In genomic region chr2:241762933-241763369, GRCh38 we compare ENCODE assay signal across 8 cellular contexts. TPM values are rescaled to one million over a fixed set of nuclear protein-coding genes. Genes with fewer than 3 reads are reported as not detected.
DNase-seq lines count a peak whose midpoint lies in the region; ATAC-seq and TF ChIP-seq lines count a peak whose summit lies in the region.

No MANE protein-coding gene starts in this region.

- H3K27me3 Mint-ChIP-seq in T-cell, result no peaks in the 10 kb centered on the region
- H3K27me3 Mint-ChIP-seq in activated naive CD8-positive, alpha-beta T cell treated with anti-CD3 and anti-CD28 coated beads, Interleukin-2, amount 10 ng/mL, durations not matched to agents 7 days and 5 days, result no peaks in the 10 kb centered on the region
- H3K27me3 Mint-ChIP-seq in osteocyte (ENCODE audit: unreplicated experiment), result no peaks in the 10 kb centered on the region

- TF ChIP-seq CTCF in osteocyte (IDR thresholded peaks at IDR 0.05), result no peak

- ATAC-seq in GM18520 (IDR thresholded peaks at IDR 0.05; ENCODE audit: unreplicated experiment) (peak; percentile 82), T-cell (replicated peaks in 1 of 4) (peak; percentile 71 to 91 (median 79)), GM21360 (IDR thresholded peaks at IDR 0.05; ENCODE audit: unreplicated experiment) (no peak)
- peak; percentile 62 for ATAC-seq in activated naive CD8-positive, alpha-beta T cell treated with anti-CD3 and anti-CD28 coated beads, Interleukin-2, amount 10 ng/mL, durations not matched to agents 7 days and 5 days (ENCODE audit: low read depth)

- H3K27ac Mint-ChIP-seq in T-cell (peak overlapping the region; percentile 86 to 88), osteocyte (ENCODE audit: unreplicated experiment) (no peak overlapping the region)
- H3K27ac Mint-ChIP-seq in activated naive CD8-positive, alpha-beta T cell treated with anti-CD3 and anti-CD28 coated beads, Interleukin-2, amount 10 ng/mL, durations not matched to agents 7 days and 5 days, result peak overlapping the region; percentile 2

- CTCF ChIA-PET in T-cell (lab: Charles Lee), result interaction anchor here in 1 of 2 donors (1.0 to 1.5 kb wide), 5 partner anchors 22 to 116 kb away, joined by 3 to 10 read pairs (median 5); partner anchors contain the start of gene D2HGDH

- H3K9me3 Mint-ChIP-seq in T-cell, result peaks cover 0 to 3% (median 3%) of the 10 kb centered on the region in 3 donors
- H3K9me3 Mint-ChIP-seq in activated naive CD8-positive, alpha-beta T cell treated with anti-CD3 and anti-CD28 coated beads, Interleukin-2, amount 10 ng/mL, durations not matched to agents 7 days and 5 days, result peaks cover 4% of the 10 kb centered on the region
- no peaks in the 10 kb centered on the region for H3K9me3 Mint-ChIP-seq in osteocyte (ENCODE audit: unreplicated experiment)

- H3K4me3 Mint-ChIP-seq in T-cell (peak overlapping the region; percentile 67 to 71 (median 69)), osteocyte (ENCODE audit: unreplicated experiment) (no peak overlapping the region)
- H3K4me3 Mint-ChIP-seq in activated naive CD8-positive, alpha-beta T cell treated with anti-CD3 and anti-CD28 coated beads, Interleukin-2, amount 10 ng/mL, durations not matched to agents 7 days and 5 days, result peak overlapping the region; percentile 11

- H3K36me3 Mint-ChIP-seq in T-cell (peaks cover 21% of the 10 kb centered on the region), osteocyte (ENCODE audit: unreplicated experiment) (peaks cover 22% of the 10 kb centered on the region)
- peaks cover 16% of the 10 kb centered on the region for H3K36me3 Mint-ChIP-seq in activated naive CD8-positive, alpha-beta T cell treated with anti-CD3 and anti-CD28 coated beads, Interleukin-2, amount 10 ng/mL, durations not matched to agents 7 days and 5 days

- peak; percentile 33 to 81 (median 66) for DNase-seq in T-cell
- DNase-seq in activated naive CD8-positive, alpha-beta T cell treated with anti-CD3 and anti-CD28 coated beads, Interleukin-2, amount 10 ng/mL, durations not matched to agents 7 days and 5 days, result peak; percentile 45
- DNase-seq in stimulated activated CD4-positive, alpha-beta T cell treated with anti-CD3 and anti-CD28 coated beads, Interleukin-2, amount 100 ng/mL, for 24 hours, result peak; percentile 35 to 59
- no peak for DNase-seq in NCI-H345 (lab: John Stamatoyannopoulos, UW)
- DNase-seq in COLO668 (lab: John Stamatoyannopoulos, UW; ENCODE audit: unreplicated experiment), result no peak
- no peak for DNase-seq in osteocyte (ENCODE audit: extremely low spot score, unreplicated experiment)

- H3K4me1 Mint-ChIP-seq in T-cell (peaks cover 16 to 35% (median 20%) of the 10 kb centered on the region in 3 donors), osteocyte (ENCODE audit: unreplicated experiment) (peaks cover 5% of the 10 kb centered on the region)
- peaks cover 18% of the 10 kb centered on the region for H3K4me1 Mint-ChIP-seq in activated naive CD8-positive, alpha-beta T cell treated with anti-CD3 and anti-CD28 coated beads, Interleukin-2, amount 10 ng/mL, durations not matched to agents 7 days and 5 days

- POLR2A ChIA-PET in T-cell (lab: Charles Lee), result interaction anchor here in 1 of 2 donors (0.6 to 2.0 kb wide), 4 partner anchors 42 to 105 kb away, joined by 3 to 9 read pairs (median 3); partner anchors contain the start of gene DTYMK
- POLR2A ChIA-PET in activated naive CD8-positive, alpha-beta T cell treated with anti-CD3 and anti-CD28 coated beads, Interleukin-2, amount 10 ng/mL, durations not matched to agents 7 days and 5 days (lab: Charles Lee), result interaction anchor here (2.0 kb wide), 1 partner anchor 22 kb away, joined by 5 read pairs; no protein-coding TSS in a partner anchor

RNA-seq across cellular contexts. Expression of gene GAL3ST2, which starts 13.7 kb away (rescaled TPM):
- total RNA-seq in T-cell (1 to 10 TPM in 1 of 5 donors, under 1 TPM in 1, not detected in 3; 0.80 to 1.4 TPM), osteocyte (0.48 TPM in 1 of 2 replicates, not detected in the other)
- under 1 TPM; 0.22 to 0.43 TPM for total RNA-seq in activated naive CD8-positive, alpha-beta T cell treated with anti-CD3 and anti-CD28 coated beads, Interleukin-2, amount 10 ng/mL, durations not matched to agents 7 days and 5 days

RNA-seq across cellular contexts. Expression of gene D2HGDH, which starts 28.5 kb away (rescaled TPM):
- 10 to 100 TPM; 48.6 to 58.3 (median 54.0) TPM for total RNA-seq in T-cell
- 10 to 100 TPM; 44.2 to 46.2 TPM for total RNA-seq in activated naive CD8-positive, alpha-beta T cell treated with anti-CD3 and anti-CD28 coated beads, Interleukin-2, amount 10 ng/mL, durations not matched to agents 7 days and 5 days
- total RNA-seq in osteocyte, result 32.5 and 36.8 TPM in 2 replicates

RNA-seq across cellular contexts. Expression of gene NEU4, which starts 46.0 kb away (rescaled TPM):
- total RNA-seq in T-cell, result 1 to 10 TPM in 2 of 5 donors, under 1 TPM in 1, not detected in 2; 0.26 to 1.6 (median 1.4) TPM
- under 1 TPM in 1 of 2 experiments, not detected in 1; 0.20 TPM for total RNA-seq in activated naive CD8-positive, alpha-beta T cell treated with anti-CD3 and anti-CD28 coated beads, Interleukin-2, amount 10 ng/mL, durations not matched to agents 7 days and 5 days
- not detected in 2 replicates for total RNA-seq in osteocyte

Comparison
In these comparisons a context has a peak if more than half of its experiments do, and no peak if none do; other contexts are left out.
1. DNase-seq: peak in T-cell (34 of 34), activated naive CD8-positive, alpha-beta T cell treated with anti-CD3 and anti-CD28 coated beads, Interleukin-2, amount 10 ng/mL, durations not matched to agents 7 days and 5 days (single experiment) and stimulated activated CD4-positive, alpha-beta T cell treated with anti-CD3 and anti-CD28 coated beads, Interleukin-2, amount 100 ng/mL, for 24 hours (2 of 2); none in NCI-H345 (single experiment), COLO668 (single experiment) and osteocyte (single experiment).